ENCODE assay signal across 11 cellular contexts in genomic region chr1:111214086-111214801, GRCh38. TPM values are rescaled to one million over a fixed set of nuclear protein-coding genes. Genes with fewer than 3 reads are reported as not detected.
DNase-seq lines count a peak whose midpoint lies in the region; ATAC-seq, FAIRE-seq and TF ChIP-seq lines count a peak whose summit lies in the region.
"Had no signal": no experiment of that assay in that cellular context is flagged by ENCODE, and none has a peak within 500 bp of the region (broad histone marks: within the 10 kb centered on the region; RNA-seq: fewer than 3 reads in every experiment).

No MANE protein-coding gene starts in this region.

- H2AFZ ChIP-seq in K562 (ENCODE audit: low read depth, low read length): no peak overlapping the region

- peak overlapping the region; percentile 77 for H3K4me3 Mint-ChIP-seq in activated naive CD4-positive, alpha-beta T cell treated with anti-CD3 and anti-CD28 coated beads, Interleukin-2, amount 10 ng/mL, durations not matched to agents 7 days and 5 days
- H3K4me3 Mint-ChIP-seq in stimulated activated naive B cell treated with anti-CD40 and anti-IgM and Interleukin-4, amounts not matched to agents 10 μg/mL and 1 μg/mL and 100 μg/mL, for 72 hours: peak overlapping the region in 1 of 2 donors; percentile 51

- peak overlapping the region; percentile 98 for H3K27ac Mint-ChIP-seq in activated naive CD4-positive, alpha-beta T cell treated with anti-CD3 and anti-CD28 coated beads, Interleukin-2, amount 10 ng/mL, durations not matched to agents 7 days and 5 days
- peak overlapping the region; percentile 94 for H3K27ac Mint-ChIP-seq in stimulated activated naive B cell treated with anti-CD40 and anti-IgM and Interleukin-4, amounts not matched to agents 10 μg/mL and 1 μg/mL and 100 μg/mL, for 72 hours

- peaks cover 0 to under 1% of the 10 kb centered on the region in 2 experiments; a peak in 1 of 5 replicates for H3K27me3 ChIP-seq in K562 (ENCODE audit: control insufficient read depth in 2 of 2, insufficient read depth in 2 of 2, low read length in 2 of 2)
- H3K27me3 ChIP-seq: ascending aorta had no signal

- ATAC-seq in K562 (no peak), GM21529 (IDR thresholded peaks at IDR 0.05; ENCODE audit: unreplicated experiment) (no peak)
- ATAC-seq in stimulated activated naive B cell treated with anti-CD40 and anti-IgM and Interleukin-4, amounts not matched to agents 10 μg/mL and 1 μg/mL and 100 μg/mL, for 72 hours (replicated peaks): peak in 1 of 2 donors; percentile 11

- H3K9ac ChIP-seq in K562 (ENCODE audit: insufficient read depth in 1 of 2, low read depth in 2 of 2, low read length in 2 of 2): no peak overlapping the region

- no peaks in the 10 kb centered on the region for H3K79me2 ChIP-seq in K562 (ENCODE audit: control insufficient read depth, insufficient read depth, low read length)

- peaks cover 0 to 10% of the 10 kb centered on the region in 2 experiments; a peak in 2 of 5 replicates for H3K4me1 ChIP-seq in K562 (replicated peaks in 1 of 2; ENCODE audit: control insufficient read depth in 2 of 2, insufficient read depth in 2 of 2, low read length in 2 of 2)
- H3K4me1 ChIP-seq: ascending aorta had no signal

- 2% methylated on average over 6 of the region's 6 CpGs for WGBS in K562 (ENCODE audit: insufficient coverage, low coverage, missing lambda C conversion rate)

- H4K20me1 ChIP-seq in K562 (replicated peaks; ENCODE audit: control insufficient read depth, insufficient read depth, low read length): no peaks in the 10 kb centered on the region

- in situ Hi-C loops in K562 (cut with MboI): no loop called here

- H3K9me3 ChIP-seq in K562 (replicated peaks; ENCODE audit: control insufficient read depth, insufficient read depth, low read depth, low read length): no peaks in the 10 kb centered on the region
- H3K9me3 ChIP-seq: ascending aorta had no signal

- no peak for TF ChIP-seq RAD21 in K562 (CRISPR knock-in tag; conservative IDR thresholded peaks at IDR 0.05 in 1 of 2, IDR thresholded peaks at IDR 0.05 in 1 of 2)

- no peaks in the 10 kb centered on the region for H3K27me3 Mint-ChIP-seq in activated naive CD4-positive, alpha-beta T cell treated with anti-CD3 and anti-CD28 coated beads, Interleukin-2, amount 10 ng/mL, durations not matched to agents 7 days and 5 days
- no peaks in the 10 kb centered on the region for H3K27me3 Mint-ChIP-seq in stimulated activated naive B cell treated with anti-CD40 and anti-IgM and Interleukin-4, amounts not matched to agents 10 μg/mL and 1 μg/mL and 100 μg/mL, for 72 hours

- H3K9me1 ChIP-seq in K562 (ENCODE audit: control insufficient read depth, insufficient read depth, low read length): no peaks in the 10 kb centered on the region

- no peak overlapping the region for H3K27ac ChIP-seq in K562 (ENCODE audit: extremely low read depth, low read depth, low read length)
- H3K27ac ChIP-seq: ascending aorta had no signal

- no TSS peak for BruUV-seq in K562 (replicated peaks; lab: Mats Ljungman, UMichigan)

- H3K36me3 ChIP-seq in K562 (ENCODE audit: control insufficient read depth, insufficient read depth, low read length): no peaks in the 10 kb centered on the region
- H3K36me3 ChIP-seq: ascending aorta had no signal

- peaks cover 5% of the 10 kb centered on the region for H3K9me3 Mint-ChIP-seq in activated naive CD4-positive, alpha-beta T cell treated with anti-CD3 and anti-CD28 coated beads, Interleukin-2, amount 10 ng/mL, durations not matched to agents 7 days and 5 days
- H3K9me3 Mint-ChIP-seq in stimulated activated naive B cell treated with anti-CD40 and anti-IgM and Interleukin-4, amounts not matched to agents 10 μg/mL and 1 μg/mL and 100 μg/mL, for 72 hours: no peaks in the 10 kb centered on the region

- H3K4me2 ChIP-seq in K562 (ENCODE audit: insufficient read depth, low read length): no peak overlapping the region

- POLR2A ChIA-PET in K562 (lab: Yijun Ruan, JAX): interaction anchor here (1.0 to 1.2 kb wide), 2 partner anchors 8 to 13 kb away, joined by 3 read pairs; no protein-coding TSS in a partner anchor

- intact Hi-C loops in K562 (cut with micrococcal nuclease): loop anchor here (10.0 kb wide), 1 partner anchor 451 kb away; no protein-coding TSS in a partner anchor

- no peak for TF ChIP-seq POLR2A in K562 (conservative IDR thresholded peaks at IDR 0.05)

- TF ChIP-seq CTCF in K562 (IDR thresholded peaks at IDR 0.05 in 2 of 3, conservative IDR thresholded peaks at IDR 0.05 in 1 of 3; ENCODE audit: insufficient read depth in 2 of 3, low read depth in 1 of 3, low read length in 3 of 3): no peak

- CTCF ChIA-PET in activated naive CD4-positive, alpha-beta T cell treated with anti-CD3 and anti-CD28 coated beads, Interleukin-2, amount 10 ng/mL, durations not matched to agents 7 days and 5 days (lab: Charles Lee): interaction anchor here (0.7 to 10.6 kb wide), 6 partner anchors 9 to 1589 kb away, joined by 3 to 250 read pairs (median 4); partner anchors contain the start of gene DENND2D
- CTCF ChIA-PET in K562 (lab: Yijun Ruan, JAX; ENCODE audit: low intra/inter-chr PET ratio): no interaction called here

- peaks cover 8% of the 10 kb centered on the region for H3K36me3 Mint-ChIP-seq in activated naive CD4-positive, alpha-beta T cell treated with anti-CD3 and anti-CD28 coated beads, Interleukin-2, amount 10 ng/mL, durations not matched to agents 7 days and 5 days
- peaks cover 0 to 6% of the 10 kb centered on the region in 2 donors for H3K36me3 Mint-ChIP-seq in stimulated activated naive B cell treated with anti-CD40 and anti-IgM and Interleukin-4, amounts not matched to agents 10 μg/mL and 1 μg/mL and 100 μg/mL, for 72 hours

- FAIRE-seq in K562 (lab: Jason Lieb, UNC): no peak
- FAIRE-seq: TTC549 had no signal

- no peak overlapping the region for H3K4me3 ChIP-seq in K562
- H3K4me3 ChIP-seq: ascending aorta had no signal

- H3K4me1 Mint-ChIP-seq in activated naive CD4-positive, alpha-beta T cell treated with anti-CD3 and anti-CD28 coated beads, Interleukin-2, amount 10 ng/mL, durations not matched to agents 7 days and 5 days: peaks cover 87% of the 10 kb centered on the region
- peaks cover 56 to 78% of the 10 kb centered on the region in 2 donors for H3K4me1 Mint-ChIP-seq in stimulated activated naive B cell treated with anti-CD40 and anti-IgM and Interleukin-4, amounts not matched to agents 10 μg/mL and 1 μg/mL and 100 μg/mL, for 72 hours

- no peak for TF ChIP-seq EP300 in K562 (IDR thresholded peaks at IDR 0.05; ENCODE audit: low read length)

- no peak for DNase-seq in activated naive CD4-positive, alpha-beta T cell treated with anti-CD3 and anti-CD28 coated beads, Interleukin-2, amount 10 ng/mL, durations not matched to agents 7 days and 5 days
- DNase-seq in activated naive CD4-positive, alpha-beta T cell (lab: John Stamatoyannopoulos, UW): no peak
- DNase-seq in NCI-H748 (lab: John Stamatoyannopoulos, UW; ENCODE audit: unreplicated experiment) (peak; percentile 71), K562 (ENCODE audit: extremely low read depth in 1 of 4, low spot score in 3 of 4) (peak in 1 of 4 experiments; percentile 23), NCI-H2081 (lab: John Stamatoyannopoulos, UW) (no peak), nucleus accumbens (lab: John Stamatoyannopoulos, UW) (no peak)
- no peak for DNase-seq in stimulated activated naive B cell treated with anti-CD40 and anti-IgM and Interleukin-4, amounts not matched to agents 10 μg/mL and 1 μg/mL and 100 μg/mL, for 72 hours
- DNase-seq: foreskin melanocyte had no signal

TF ChIP-seq in K562, 482 proteins besides CTCF, POLR2A, EP300 and RAD21 (continues in another document):
- TF ChIP-seq ZFP36 (IDR thresholded peaks at IDR 0.05; ENCODE audit: low read depth, low read length, partially characterized antibody) (peak; percentile 43), GABPA (tag; conservative IDR thresholded peaks at IDR 0.05; ENCODE audit: low read depth) (no peak), SNRNP70 (optimal IDR thresholded peaks at IDR 0.05; ENCODE audit: low read depth, low read length) (no peak)

RNA-seq across cellular contexts. Expression of gene CHI3L2, which starts 13.3 kb away (rescaled TPM):
- not detected in 2 replicates for total RNA-seq in K562 (2011; cell fraction: chromatin; rRNA removed; ENCODE audit: low replicate concordance)
- not detected in 2 replicates for total RNA-seq in K562 (2011; cell fraction: nucleolus; rRNA removed)
- not detected in 2 replicates for total RNA-seq in K562 (2011; cell fraction: nucleoplasm; rRNA removed)
- total RNA-seq in K562 (2014; rRNA removed): not detected in 2 replicates
- not detected in 2 replicates for total RNA-seq in K562 (2014; rRNA removed; fragmentation: Illumina TruSeq; extraction: Trizol)
- total RNA-seq in K562 (2015; rRNA removed; fragmentation: Illumina TruSeq; extraction: Trizol): 0.07 TPM in 1 of 2 replicates, not detected in the other
- 0.27 TPM in 1 of 2 replicates, not detected in the other for total RNA-seq in K562 (2021)
- polyA plus RNA-seq in K562 (2011; rRNA removed): 0.05 and 0.15 TPM in 2 replicates
- polyA plus RNA-seq in K562 (2011; cell fraction: cytosol; rRNA removed): 0.19 TPM in 1 of 2 replicates, not detected in the other
- not detected in 2 replicates for polyA plus RNA-seq in K562 (2011; cell fraction: nucleus; rRNA removed)
- 0.12 and 0.15 TPM in 2 replicates for polyA plus RNA-seq in K562 (2012)
- polyA plus RNA-seq in K562 (2014; fragmentation: Illumina TruSeq; extraction: Trizol): not detected in 2 replicates
- polyA plus RNA-seq in K562 (2014; fragmentation: Nextera tagmentation; extraction: Ambion mirVana): not detected
- polyA plus RNA-seq in K562 (2014; rRNA removed): 0.22 TPM in 1 of 2 replicates, not detected in the other
- not detected in 2 replicates for polyA minus RNA-seq in K562 (2011; rRNA and poly(A)+ RNA removed)
- not detected in 2 replicates for polyA minus RNA-seq in K562 (2011; cell fraction: cytosol; rRNA and poly(A)+ RNA removed)
- polyA minus RNA-seq in K562 (2011; cell fraction: nucleus; rRNA and poly(A)+ RNA removed): not detected in 2 replicates

RNA-seq across cellular contexts. Expression of gene DENND2D, which starts 13.8 kb away (rescaled TPM):
- not detected in 2 replicates for total RNA-seq in K562 (2011; cell fraction: chromatin; rRNA removed; ENCODE audit: low replicate concordance)
- total RNA-seq in K562 (2011; cell fraction: nucleolus; rRNA removed): not detected in 2 replicates
- not detected in 2 replicates for total RNA-seq in K562 (2011; cell fraction: nucleoplasm; rRNA removed)
- total RNA-seq in K562 (2014; rRNA removed) (not detected in 2 replicates), K562 (2014; rRNA removed; fragmentation: Illumina TruSeq; extraction: Trizol) (not detected in 2 replicates), K562 (2015; rRNA removed; fragmentation: Illumina TruSeq; extraction: Trizol) (0.15 TPM in 1 of 2 replicates, not detected in the other), K562 (2021) (0.36 and 0.44 TPM in 2 replicates)
- polyA plus RNA-seq in K562 (2011; rRNA removed) (not detected in 2 replicates), K562 (2014; fragmentation: Illumina TruSeq; extraction: Trizol) (0.13 TPM in 1 of 2 replicates, not detected in the other), K562 (2014; fragmentation: Nextera tagmentation; extraction: Ambion mirVana) (under 1 TPM in 1 of 2 experiments, not detected in 1; 0.08 TPM), K562 (2014; rRNA removed) (not detected in 2 replicates)
- 0.10 TPM in 1 of 2 replicates, not detected in the other for polyA plus RNA-seq in K562 (2011; cell fraction: cytosol; rRNA removed)
- polyA plus RNA-seq in K562 (2011; cell fraction: nucleus; rRNA removed): not detected in 2 replicates
- 0.17 and 0.33 TPM in 2 replicates for polyA plus RNA-seq in K562 (2012)
- polyA minus RNA-seq in K562 (2011; rRNA and poly(A)+ RNA removed): 0.11 TPM in 1 of 2 replicates, not detected in the other
- polyA minus RNA-seq in K562 (2011; cell fraction: cytosol; rRNA and poly(A)+ RNA removed): not detected in 2 replicates
- 0.13 TPM in 1 of 2 replicates, not detected in the other for polyA minus RNA-seq in K562 (2011; cell fraction: nucleus; rRNA and poly(A)+ RNA removed)
